Comparison of ENCODE assay signal across 27 cellular contexts in genomic region chr2:128498589-128498988, GRCh38.
DNase-seq lines count a peak whose midpoint lies in the region; ATAC-seq and TF ChIP-seq lines count a peak whose summit lies in the region.
"Had no signal": no experiment of that assay in that cellular context is flagged by ENCODE, and none has a peak within 500 bp of the region (broad histone marks: within the 10 kb centered on the region; RNA-seq: fewer than 3 reads in every experiment).

No MANE protein-coding gene starts in this region.

- no peak for TF ChIP-seq POLR2A in GM18505 (IDR thresholded peaks at IDR 0.05; ENCODE audit: borderline replicate concordance, extremely low read depth, insufficient read depth, insufficient read length)

- H3K4me3 ChIP-seq in DND-41 (ENCODE audit: low read depth in 1 of 2, low read length in 2 of 2) (no peak overlapping the region), SJSA1 (no peak overlapping the region)
- H3K4me3 ChIP-seq: BLaER1 treated with 17β-estradiol and CSF1 and Interleukin-3, amounts not matched to agents 10 nM and 100 nM; GM12878; GM23338; HAP-1; MG63 had no signal

- H2AFZ ChIP-seq in DND-41 (ENCODE audit: low read depth, low read length): no peak overlapping the region
- H2AFZ ChIP-seq: GM23338 had no signal

- H3K9me3 ChIP-seq in DND-41 (ENCODE audit: insufficient read depth, low read length, severe bottlenecking): no peaks in the 10 kb centered on the region
- H3K9me3 ChIP-seq in SJSA1 (replicated peaks): no peaks in the 10 kb centered on the region
- H3K9me3 ChIP-seq: HAP-1, MG63 had no signal

- H3K27ac Mint-ChIP-seq in osteocyte (ENCODE audit: unreplicated experiment) (no peak overlapping the region), type B pancreatic cell (no peak overlapping the region)
- H3K27ac Mint-ChIP-seq: GM23338, HFFc6 had no signal

- no peaks in the 10 kb centered on the region for H3K36me3 ChIP-seq in DND-41 (ENCODE audit: insufficient read depth, low read length)
- no peaks in the 10 kb centered on the region for H3K36me3 ChIP-seq in SJSA1
- H3K36me3 ChIP-seq: BLaER1 treated with 17β-estradiol and CSF1 and Interleukin-3, amounts not matched to agents 10 nM and 100 nM; HAP-1; MG63 had no signal

- no peak overlapping the region for H3K4me2 ChIP-seq in DND-41 (ENCODE audit: insufficient read depth, low read length)
- H3K4me2 ChIP-seq: GM23338 had no signal

- ATAC-seq in DND-41 (ENCODE audit: insufficient read depth, low read depth) (no peak), HG02981 (IDR thresholded peaks at IDR 0.05; ENCODE audit: unreplicated experiment) (no peak), omental fat pad (ENCODE audit: low FRiP score) (no peak), GM18505 (IDR thresholded peaks at IDR 0.05; ENCODE audit: unreplicated experiment) (no peak)
- ATAC-seq: GM12878, GM23338, PC-3 had no signal

- no peaks in the 10 kb centered on the region for H3K79me2 ChIP-seq in DND-41 (ENCODE audit: insufficient read depth, low read length)

- H3K4me1 ChIP-seq in DND-41 (ENCODE audit: insufficient read depth, low read length) (peaks cover 48% of the 10 kb centered on the region), SJSA1 (replicated peaks) (peaks cover 43% of the 10 kb centered on the region)
- H3K4me1 ChIP-seq: HAP-1 had no signal

- no peak overlapping the region for H3K9ac ChIP-seq in DND-41 (ENCODE audit: low read depth, low read length)
- H3K9ac ChIP-seq: BLaER1 treated with 17β-estradiol and CSF1 and Interleukin-3, amounts not matched to agents 10 nM and 100 nM had no signal

- H3K27me3 Mint-ChIP-seq in osteocyte (ENCODE audit: unreplicated experiment) (no peaks in the 10 kb centered on the region), type B pancreatic cell (no peaks in the 10 kb centered on the region)
- H3K27me3 Mint-ChIP-seq: CD4-positive, alpha-beta memory T cell had no signal

- TF ChIP-seq CTCF in DND-41 (IDR thresholded peaks at IDR 0.05; ENCODE audit: borderline replicate concordance, extremely low read depth, low read length, poor library complexity, severe bottlenecking) (no peak), osteocyte (IDR thresholded peaks at IDR 0.05) (no peak), type B pancreatic cell (conservative IDR thresholded peaks at IDR 0.05) (no peak), omental fat pad (IDR thresholded peaks at IDR 0.05) (no peak)

- H3K9me3 Mint-ChIP-seq in osteocyte (ENCODE audit: unreplicated experiment) (no peaks in the 10 kb centered on the region), type B pancreatic cell (no peaks in the 10 kb centered on the region)

- no peaks in the 10 kb centered on the region for H4K20me1 ChIP-seq in DND-41 (ENCODE audit: insufficient read depth, low read length)

- H3K4me3 Mint-ChIP-seq in osteocyte (ENCODE audit: unreplicated experiment): no peak overlapping the region
- no peak overlapping the region for H3K4me3 Mint-ChIP-seq in type B pancreatic cell
- H3K4me3 Mint-ChIP-seq: CD4-positive, alpha-beta memory T cell; GM23338; HFFc6 had no signal

- no peaks in the 10 kb centered on the region for H3K27me3 ChIP-seq in DND-41 (ENCODE audit: insufficient read depth, low read length, poor library complexity)
- H3K27me3 ChIP-seq in SJSA1 (replicated peaks): no peaks in the 10 kb centered on the region
- H3K27me3 ChIP-seq: MG63 had no signal

- H3K4me1 Mint-ChIP-seq in osteocyte (ENCODE audit: unreplicated experiment): no peaks in the 10 kb centered on the region
- H3K4me1 Mint-ChIP-seq in type B pancreatic cell (ENCODE audit: unreplicated experiment): peaks cover 20% of the 10 kb centered on the region
- H3K4me1 Mint-ChIP-seq: CD4-positive, alpha-beta memory T cell had no signal

- H3K27ac ChIP-seq in DND-41 (ENCODE audit: low read length) (peak overlapping the region; percentile 75), SJSA1 (peak overlapping the region; percentile 81)

- H3K36me3 Mint-ChIP-seq in osteocyte (ENCODE audit: unreplicated experiment) (no peaks in the 10 kb centered on the region), type B pancreatic cell (no peaks in the 10 kb centered on the region)
- H3K36me3 Mint-ChIP-seq: CD4-positive, alpha-beta memory T cell had no signal

- DNase-seq in DND-41: no peak
- DNase-seq in SJSA1 (ENCODE audit: low read depth in 1 of 2, low spot score in 2 of 2): peak; percentile 91 to 95
- DNase-seq in osteocyte (ENCODE audit: extremely low spot score, unreplicated experiment): peak; percentile 57
- DNase-seq in type B pancreatic cell (ENCODE audit: extremely low spot score, unreplicated experiment): peak; percentile 53
- DNase-seq in omental fat pad (ENCODE audit: low spot score): no peak
- DNase-seq: CD4-positive, alpha-beta memory T cell; COR-L47; DMS53; EL; GDM1; HFFc6; KBM-7; MG63; NCI-H1105 treated with DMSO at 0.1 percent for 48 hours; NCI-H146; NCI-H1930; NCI-H2107; NCI-H526; NCI-H82; NK-92 treated with Interleukin-12 subunit alpha and Interleukin-12 subunit beta, amount 100 ng/mL, for 24 hours; PC-3 had no signal

Comparison
In these comparisons a context has a peak if more than half of its experiments do, and no peak if none do; other contexts are left out.
1. DNase-seq: peak in SJSA1 (2 of 2), osteocyte (single experiment) and type B pancreatic cell (single experiment); none in DND-41 (single experiment) and omental fat pad (single experiment).